Comparison of ENCODE assay signal across 7 cellular contexts in genomic region chr11:71454470-71455113, GRCh38. TPM values are rescaled to one million over a fixed set of nuclear protein-coding genes. Genes with fewer than 3 reads are reported as not detected.
DNase-seq lines count a peak whose midpoint lies in the region; ATAC-seq and TF ChIP-seq lines count a peak whose summit lies in the region.

No MANE protein-coding gene starts in this region.

- TF ChIP-seq CTCF in LNCaP clone FGC (IDR thresholded peaks at IDR 0.05; ENCODE audit: control insufficient read depth, extremely low read depth, insufficient read depth), result peak; percentile 82

- H3K36me3 Mint-ChIP-seq in activated naive CD4-positive, alpha-beta T cell treated with anti-CD3 and anti-CD28 coated beads, Interleukin-2, amount 50 U/mL, for 72 hours, result peaks cover 19 to 28% of the 10 kb centered on the region in 2 donors
- H3K36me3 Mint-ChIP-seq in naive thymus-derived CD8-positive, alpha-beta T cell, result peaks cover 0 to 44% (median 8%) of the 10 kb centered on the region in 3 donors

- no peaks in the 10 kb centered on the region for H3K9me3 Mint-ChIP-seq in activated naive CD4-positive, alpha-beta T cell treated with anti-CD3 and anti-CD28 coated beads, Interleukin-2, amount 50 U/mL, for 72 hours
- H3K9me3 Mint-ChIP-seq in naive thymus-derived CD8-positive, alpha-beta T cell, result no peaks in the 10 kb centered on the region

- no peaks in the 10 kb centered on the region for H3K27me3 Mint-ChIP-seq in naive thymus-derived CD8-positive, alpha-beta T cell

- peak overlapping the region; percentile 77 to 98 (median 90) for H3K4me3 Mint-ChIP-seq in naive thymus-derived CD8-positive, alpha-beta T cell

- peak; percentile 25 for DNase-seq in DMS53 treated with DMSO at 0.1 percent for 48 hours (lab: John Stamatoyannopoulos, UW; ENCODE audit: unreplicated experiment)
- DNase-seq in LNCaP clone FGC (ENCODE audit: low read depth), result no peak
- DNase-seq in activated naive CD4-positive, alpha-beta T cell treated with anti-CD3 and anti-CD28 coated beads, Interleukin-2, amount 50 U/mL, for 72 hours (ENCODE audit: low spot score in 2 of 2), result no peak
- peak in 5 of 10 donors; percentile 32 to 40 (median 40) for DNase-seq in naive thymus-derived CD8-positive, alpha-beta T cell
- no peak for DNase-seq in NCI-H187 treated with DMSO at 0.1 percent for 48 hours (lab: John Stamatoyannopoulos, UW)
- DNase-seq in NCI-H82 (lab: John Stamatoyannopoulos, UW), result no peak

- H3K27ac Mint-ChIP-seq in activated naive CD4-positive, alpha-beta T cell treated with anti-CD3 and anti-CD28 coated beads, Interleukin-2, amount 50 U/mL, for 72 hours, result peak overlapping the region; percentile 20 to 70
- peak overlapping the region; percentile 15 to 92 (median 74) for H3K27ac Mint-ChIP-seq in naive thymus-derived CD8-positive, alpha-beta T cell

- POLR2A ChIA-PET in naive thymus-derived CD8-positive, alpha-beta T cell (lab: Charles Lee), result no interaction called here

- peaks cover 24 to 66% (median 58%) of the 10 kb centered on the region in 4 donors for H3K4me1 Mint-ChIP-seq in naive thymus-derived CD8-positive, alpha-beta T cell

- H3K4me3 ChIP-seq in LNCaP clone FGC (ENCODE audit: low read depth, low read length), result no peak overlapping the region

- no peak for ATAC-seq in activated naive CD4-positive, alpha-beta T cell treated with anti-CD3 and anti-CD28 coated beads, Interleukin-2, amount 50 U/mL, for 72 hours
- ATAC-seq in naive thymus-derived CD8-positive, alpha-beta T cell, result no peak
- ATAC-seq in HG03280 (IDR thresholded peaks at IDR 0.05; ENCODE audit: unreplicated experiment), result no peak

RNA-seq across cellular contexts. Expression of gene NADSYN1, which starts 1.6 kb away (rescaled TPM):
- 100 to 1,000 TPM; 102 to 135 TPM for total RNA-seq in activated naive CD4-positive, alpha-beta T cell treated with anti-CD3 and anti-CD28 coated beads, Interleukin-2, amount 50 U/mL, for 72 hours
- 100 to 1,000 TPM; 188 to 197 TPM for total RNA-seq in naive thymus-derived CD8-positive, alpha-beta T cell
- polyA plus RNA-seq in naive thymus-derived CD8-positive, alpha-beta T cell, result 10 to 100 TPM; 24.0 to 29.1 (median 25.9) TPM

RNA-seq across cellular contexts. Expression of gene DHCR7, which starts 6.4 kb away (rescaled TPM):
- 10 to 100 TPM; 41.4 to 54.1 TPM for total RNA-seq in activated naive CD4-positive, alpha-beta T cell treated with anti-CD3 and anti-CD28 coated beads, Interleukin-2, amount 50 U/mL, for 72 hours
- total RNA-seq in naive thymus-derived CD8-positive, alpha-beta T cell, result 10 to 100 TPM; 17.1 to 17.4 TPM
- 10 to 100 TPM; 18.6 to 22.1 (median 18.7) TPM for polyA plus RNA-seq in naive thymus-derived CD8-positive, alpha-beta T cell
